Comparison of ENCODE assay signal across 8 cellular contexts in genomic region chr1:218377143-218377660, GRCh38. TPM values are rescaled to one million over a fixed set of nuclear protein-coding genes. Genes with fewer than 3 reads are reported as not detected.
DNase-seq lines count a peak whose midpoint lies in the region; ATAC-seq and TF ChIP-seq lines count a peak whose summit lies in the region.

No MANE protein-coding gene starts in this region.

- peaks cover 49% of the 10 kb centered on the region for H3K27me3 Mint-ChIP-seq in activated CD4-positive, alpha-beta T cell treated with anti-CD3 and anti-CD28 coated beads, Interleukin-2, amount 10 ng/mL, durations not matched to agents 24 days and 14 days

- H3K4me3 Mint-ChIP-seq in activated CD4-positive, alpha-beta T cell treated with anti-CD3 and anti-CD28 coated beads, Interleukin-2, amount 10 ng/mL, durations not matched to agents 24 days and 14 days: peak overlapping the region; percentile 34

- peak; percentile 83 for ATAC-seq in GM21423 (IDR thresholded peaks at IDR 0.05; ENCODE audit: unreplicated experiment)

- H4K20me1 ChIP-seq in fibroblast of lung (ENCODE audit: control insufficient read depth, extremely low read depth, insufficient read depth, low read length): no peaks in the 10 kb centered on the region

- H3K27me3 ChIP-seq in fibroblast of lung (ENCODE audit: control insufficient read depth, insufficient read depth, low read length): no peaks in the 10 kb centered on the region
- peaks cover 0 to 4% (median 0%) of the 10 kb centered on the region in 7 donors for H3K27me3 ChIP-seq in spleen (replicated peaks in 1 of 7)

- H3K9me3 ChIP-seq in fibroblast of lung (ENCODE audit: control insufficient read depth, insufficient read depth, low read depth, low read length) (no peaks in the 10 kb centered on the region), spleen (no peaks in the 10 kb centered on the region)

- H3K27ac ChIP-seq in fibroblast of lung (ENCODE audit: insufficient read depth, low read length) (peak overlapping the region; percentile 75), spleen (no peak overlapping the region)

- intact Hi-C loops in activated CD4-positive, alpha-beta T cell treated with anti-CD3 and anti-CD28 coated beads, Interleukin-2, amount 10 ng/mL, durations not matched to agents 24 days and 14 days (cut with micrococcal nuclease): loop anchor here (1.0 to 10.0 kb wide), 2 partner anchors 26 to 808 kb away; no protein-coding TSS in a partner anchor
- intact Hi-C loops in spleen (cut with DNase I; ENCODE audit: low total_unique reads): no loop called here

- H3K4me3 ChIP-seq in fibroblast of lung (replicated peaks in 1 of 4; ENCODE audit: control extremely low read depth in 1 of 4, insufficient read depth in 1 of 4, low read depth in 3 of 4, low read length in 4 of 4) (no peak overlapping the region), spleen (no peak overlapping the region)

- no peak for TF ChIP-seq POLR2A in spleen (IDR thresholded peaks at IDR 0.05)

- peaks cover 11% of the 10 kb centered on the region for H3K4me1 Mint-ChIP-seq in activated CD4-positive, alpha-beta T cell treated with anti-CD3 and anti-CD28 coated beads, Interleukin-2, amount 10 ng/mL, durations not matched to agents 24 days and 14 days

- H3K9me3 Mint-ChIP-seq in activated CD4-positive, alpha-beta T cell treated with anti-CD3 and anti-CD28 coated beads, Interleukin-2, amount 10 ng/mL, durations not matched to agents 24 days and 14 days: no peaks in the 10 kb centered on the region

- H3K79me2 ChIP-seq in fibroblast of lung (ENCODE audit: control insufficient read depth, insufficient read depth, low read length): no peaks in the 10 kb centered on the region

- 35 to 47% (median 40%) methylated on average over 4 of the region's 4 CpGs for WGBS in spleen, 5 donors

- H3K36me3 ChIP-seq in fibroblast of lung (ENCODE audit: control insufficient read depth, insufficient read depth, low read length) (no peaks in the 10 kb centered on the region), spleen (no peaks in the 10 kb centered on the region)

- peak overlapping the region; percentile 88 for H3K27ac Mint-ChIP-seq in activated CD4-positive, alpha-beta T cell treated with anti-CD3 and anti-CD28 coated beads, Interleukin-2, amount 10 ng/mL, durations not matched to agents 24 days and 14 days

- H2AFZ ChIP-seq in fibroblast of lung (ENCODE audit: low read length): no peak overlapping the region

- H3K4me2 ChIP-seq in fibroblast of lung (ENCODE audit: extremely low read depth, insufficient read depth, low read length): peak overlapping the region; percentile 59

- peak; percentile 85 for DNase-seq in AG20443 (ENCODE audit: low spot score)
- peak; percentile 89 for DNase-seq in HS-27A (ENCODE audit: low read depth)
- DNase-seq in activated CD4-positive, alpha-beta T cell treated with anti-CD3 and anti-CD28 coated beads, Interleukin-2, amount 10 ng/mL, durations not matched to agents 24 days and 14 days: peak; percentile 82
- DNase-seq in fibroblast of lung (ENCODE audit: low read depth in 2 of 2): peak; percentile 98 to 99
- peak; percentile 42 for DNase-seq in stimulated activated CD8-positive, alpha-beta memory T cell treated with anti-CD3 and anti-CD28 coated beads, Interleukin-12 subunit alpha, Interleukin-12 subunit beta, amount 100 ng/mL, for 24 hours (ENCODE audit: extremely low read depth)
- no peak for DNase-seq in spleen
- no peak for DNase-seq in iPS-NIHi11 (ENCODE audit: low spot score)

- H3K36me3 Mint-ChIP-seq in activated CD4-positive, alpha-beta T cell treated with anti-CD3 and anti-CD28 coated beads, Interleukin-2, amount 10 ng/mL, durations not matched to agents 24 days and 14 days (ENCODE audit: low read depth): no peaks in the 10 kb centered on the region

- no peak overlapping the region for H3K9ac ChIP-seq in fibroblast of lung (ENCODE audit: insufficient read depth, low read length)

- H3K4me1 ChIP-seq in fibroblast of lung (ENCODE audit: control insufficient read depth, extremely low read depth, insufficient read depth, low read length) (peaks cover 24% of the 10 kb centered on the region), spleen (peaks cover 0 to 29% (median 9%) of the 10 kb centered on the region in 6 donors)

- TF ChIP-seq CTCF in fibroblast of lung (conservative IDR thresholded peaks at IDR 0.05 in 1 of 2, IDR thresholded peaks at IDR 0.05 in 1 of 2; ENCODE audit: low read depth in 1 of 2, low read length in 2 of 2) (no peak), spleen (IDR thresholded peaks at IDR 0.05 in 8 of 11, conservative IDR thresholded peaks at IDR 0.05 in 3 of 11) (no peak)

RNA-seq across cellular contexts. Expression of gene TGFB2, which starts 32.1 kb away (rescaled TPM):
- total RNA-seq in activated CD4-positive, alpha-beta T cell treated with anti-CD3 and anti-CD28 coated beads, Interleukin-2, amount 10 ng/mL, durations not matched to agents 24 days and 14 days: not detected in 2 replicates
- 13.6 and 13.9 TPM in 2 replicates for total RNA-seq in fibroblast of lung
- 7.1 and 29.1 TPM in 2 replicates for polyA plus RNA-seq in fibroblast of lung
- 6.0 and 24.9 TPM in 2 replicates for polyA plus RNA-seq in fibroblast of lung (2012)
- polyA minus RNA-seq in fibroblast of lung (ENCODE audit: low replicate concordance): 3.0 and 5.5 TPM in 2 replicates
- 1 to 10 TPM; 1.2 to 5.5 (median 3.7) TPM for total RNA-seq in spleen
- polyA plus RNA-seq in spleen: under 1 TPM; 0.24 to 0.65 (median 0.61) TPM

Comparison
In these comparisons a context has a peak if more than half of its experiments do, and no peak if none do; other contexts are left out.
1. DNase-seq: peak in AG20443 (single experiment), HS-27A (single experiment), activated CD4-positive, alpha-beta T cell treated with anti-CD3 and anti-CD28 coated beads, Interleukin-2, amount 10 ng/mL, durations not matched to agents 24 days and 14 days (single experiment), fibroblast of lung (2 of 2) and stimulated activated CD8-positive, alpha-beta memory T cell treated with anti-CD3 and anti-CD28 coated beads, Interleukin-12 subunit alpha, Interleukin-12 subunit beta, amount 100 ng/mL, for 24 hours (single experiment); none in spleen (single experiment) and iPS-NIHi11 (single experiment).